Comparison of ENCODE assay signal across 8 cellular contexts in the genomic region with DNA sequence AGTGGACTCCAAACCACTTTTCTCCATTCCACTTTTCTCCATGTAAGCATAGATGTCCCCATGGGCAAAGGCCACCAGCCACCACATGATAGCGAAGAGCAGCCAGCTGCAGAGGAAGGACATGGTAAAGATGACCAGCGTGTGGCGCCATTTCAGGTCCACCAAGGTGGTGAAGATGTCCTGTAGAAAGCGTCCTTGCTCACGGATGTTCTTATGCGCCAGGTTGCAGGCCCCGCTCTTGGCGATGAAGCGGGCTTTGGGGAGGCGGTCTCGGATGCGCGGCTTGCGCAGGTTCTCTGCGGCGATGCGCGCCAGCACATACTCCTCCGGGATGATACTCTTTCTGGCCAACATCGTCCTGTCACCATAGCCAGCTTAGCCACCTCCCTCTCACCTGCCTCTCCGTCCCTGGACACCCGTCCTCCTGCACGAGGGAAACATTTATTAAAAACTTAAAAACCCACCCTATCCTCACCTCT. TPM values are rescaled to one million over a fixed set of nuclear protein-coding genes. Genes with fewer than 3 reads are reported as not detected.
A peak's percentile ranks its signal among the peaks of the same experiment; 100 is the strongest.
DNase-seq lines count a peak whose midpoint lies in the region; ATAC-seq and TF ChIP-seq lines count a peak whose summit lies in the region.

No MANE protein-coding gene starts in this region.

- TF ChIP-seq CTCF in osteocyte (IDR thresholded peaks at IDR 0.05) = peak; percentile 27

- H3K9me3 Mint-ChIP-seq in osteocyte (ENCODE audit: unreplicated experiment) = no peaks in the 10 kb centered on the region
- no peaks in the 10 kb centered on the region for H3K9me3 Mint-ChIP-seq in T-helper 2 cell treated with Interferon-gamma antibody and Interleukin-4, amounts not matched to agents 5 μg/mL and 100 μg/mL, for 36 hours

- ATAC-seq in GM19397 (IDR thresholded peaks at IDR 0.05; ENCODE audit: unreplicated experiment) = no peak

- DNase-seq in DMS53 (lab: John Stamatoyannopoulos, UW) = peak; percentile 96
- peak; percentile 52 for DNase-seq in NCI-H510A treated with DMSO at 0.1 percent for 48 hours (lab: John Stamatoyannopoulos, UW)
- peak; percentile 16 for DNase-seq in fibroblast of peridontal ligament (ENCODE audit: extremely low read depth)
- DNase-seq in osteocyte (ENCODE audit: extremely low spot score, unreplicated experiment) = no peak
- no peak for DNase-seq in globus pallidus (ENCODE audit: low spot score)
- DNase-seq in T-helper 2 cell treated with Interferon-gamma antibody and Interleukin-4, amounts not matched to agents 5 μg/mL and 100 μg/mL, for 36 hours (ENCODE audit: low spot score) = no peak
- DNase-seq in AML-193 (lab: John Stamatoyannopoulos, UW) = no peak

- no peak overlapping the region for H3K27ac Mint-ChIP-seq in osteocyte (ENCODE audit: unreplicated experiment)
- no peak overlapping the region for H3K27ac Mint-ChIP-seq in T-helper 2 cell treated with Interferon-gamma antibody and Interleukin-4, amounts not matched to agents 5 μg/mL and 100 μg/mL, for 36 hours

- H3K36me3 Mint-ChIP-seq in osteocyte (ENCODE audit: unreplicated experiment) = no peaks in the 10 kb centered on the region
- no peaks in the 10 kb centered on the region for H3K36me3 Mint-ChIP-seq in T-helper 2 cell treated with Interferon-gamma antibody and Interleukin-4, amounts not matched to agents 5 μg/mL and 100 μg/mL, for 36 hours (ENCODE audit: low read depth)

- peaks cover 61% of the 10 kb centered on the region for H3K27me3 Mint-ChIP-seq in osteocyte (ENCODE audit: unreplicated experiment)
- H3K27me3 Mint-ChIP-seq in T-helper 2 cell treated with Interferon-gamma antibody and Interleukin-4, amounts not matched to agents 5 μg/mL and 100 μg/mL, for 36 hours (ENCODE audit: low read depth) = peaks cover 51% of the 10 kb centered on the region

- no peak overlapping the region for H3K4me3 Mint-ChIP-seq in osteocyte (ENCODE audit: unreplicated experiment)
- no peak overlapping the region for H3K4me3 Mint-ChIP-seq in T-helper 2 cell treated with Interferon-gamma antibody and Interleukin-4, amounts not matched to agents 5 μg/mL and 100 μg/mL, for 36 hours

- peaks cover 6% of the 10 kb centered on the region for H3K4me1 Mint-ChIP-seq in osteocyte (ENCODE audit: unreplicated experiment)
- peaks cover 5% of the 10 kb centered on the region for H3K4me1 Mint-ChIP-seq in T-helper 2 cell treated with Interferon-gamma antibody and Interleukin-4, amounts not matched to agents 5 μg/mL and 100 μg/mL, for 36 hours (ENCODE audit: low read depth)

RNA-seq across cellular contexts. Expression of a gene that starts 1.2 kb away (rescaled TPM):
- 0.24 and 0.59 TPM in 2 replicates for total RNA-seq in osteocyte

Comparison
In these comparisons a context has a peak if more than half of its experiments do, and no peak if none do; other contexts are left out.
1. DNase-seq: peak in DMS53 (single experiment), NCI-H510A treated with DMSO at 0.1 percent for 48 hours (single experiment) and fibroblast of peridontal ligament (single experiment); none in osteocyte (single experiment), globus pallidus (single experiment), T-helper 2 cell treated with Interferon-gamma antibody and Interleukin-4, amounts not matched to agents 5 μg/mL and 100 μg/mL, for 36 hours (single experiment) and AML-193 (0 of 2).